ENCODE assay signal across 27 cellular contexts in the genomic region with DNA sequence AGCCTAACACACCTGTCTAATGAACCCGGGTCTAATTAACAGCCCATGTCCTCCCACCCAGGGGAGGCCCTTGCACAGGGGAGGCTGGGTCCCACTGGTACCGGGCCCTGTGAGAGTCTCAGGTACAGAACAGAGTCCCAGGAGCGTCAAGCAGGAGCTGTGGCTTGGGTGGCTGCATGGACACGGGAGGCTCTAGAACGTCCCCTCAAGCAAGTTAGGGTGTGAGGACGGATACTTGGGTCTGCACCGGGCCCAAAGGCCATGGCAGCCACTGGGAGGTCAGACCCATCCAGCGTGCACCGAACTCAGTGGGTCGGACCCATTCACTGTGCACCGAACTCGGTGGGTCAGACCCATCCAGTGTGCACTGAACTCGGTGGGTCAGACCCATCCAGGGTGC.
"Had no signal": no experiment of that assay in that cellular context is flagged by ENCODE, and none has a peak within 500 bp of the region (broad histone marks: within the 10 kb centered on the region; RNA-seq: fewer than 3 reads in every experiment).

No MANE protein-coding gene starts in this region.

- H3K4me3 ChIP-seq: coronary artery, dorsolateral prefrontal cortex, gastrocnemius medialis, heart left ventricle had no signal

- H3K9me3 Mint-ChIP-seq: activated CD4-positive, alpha-beta memory T cell treated with anti-CD3 and anti-CD28 coated beads, Interleukin-2, amount 10 ng/mL, durations not matched to agents 7 days and 5 days; activated CD4-positive, alpha-beta T cell treated with anti-CD3 and anti-CD28 coated beads, Interleukin-2, amount 10 ng/mL, durations not matched to agents 7 days and 5 days; activated naive CD4-positive, alpha-beta T cell treated with anti-CD3 and anti-CD28 coated beads, Interleukin-2, amount 10 ng/mL, durations not matched to agents 7 days and 5 days; activated naive CD4-positive, alpha-beta T cell treated with anti-CD3 and anti-CD28 coated beads, Interleukin-2, amount 50 U/mL, for 72 hours; activated naive CD8-positive, alpha-beta T cell treated with anti-CD3 and anti-CD28 coated beads, Interleukin-2, amount 10 ng/mL, durations not matched to agents 7 days and 5 days; activated T-cell treated with anti-CD3 and anti-CD28 coated beads, Interleukin-2, amount 50 U/mL, for 24 hours; activated T-cell treated with anti-CD3 and anti-CD28 coated beads, Interleukin-2, amount 50 U/mL, for 72 hours; central memory CD8-positive, alpha-beta T cell; dendritic cell treated with granulocyte-macrophage colony-stimulating factor and Interleukin-4, amounts not matched to agents 40 ng/mL and 50 ng/mL, for 4 days had no signal

- H3K36me3 Mint-ChIP-seq: activated naive CD4-positive, alpha-beta T cell treated with anti-CD3 and anti-CD28 coated beads, Interleukin-2, amount 10 ng/mL, durations not matched to agents 7 days and 5 days; activated naive CD4-positive, alpha-beta T cell treated with anti-CD3 and anti-CD28 coated beads, Interleukin-2, amount 50 U/mL, for 72 hours; activated naive CD8-positive, alpha-beta T cell treated with anti-CD3 and anti-CD28 coated beads, Interleukin-2, amount 10 ng/mL, durations not matched to agents 7 days and 5 days had no signal

- DNase-seq: activated CD4-positive, alpha-beta memory T cell treated with anti-CD3 and anti-CD28 coated beads, Interleukin-2, amount 10 ng/mL, durations not matched to agents 7 days and 5 days; activated CD4-positive, alpha-beta T cell treated with anti-CD3 and anti-CD28 coated beads for 1 hour; activated CD4-positive, alpha-beta T cell treated with anti-CD3 and anti-CD28 coated beads for 4 hours; activated CD4-positive, alpha-beta T cell treated with anti-CD3 and anti-CD28 coated beads, Interleukin-2, amount 10 ng/mL, durations not matched to agents 7 days and 5 days; activated CD4-positive, alpha-beta T cell treated with anti-CD3 and anti-CD28 coated beads, Interleukin-2, amount 50 U/mL, for 4 hours; activated CD8-positive, alpha-beta memory T cell treated with anti-CD3 and anti-CD28 coated beads, Interleukin-2, amount 50 U/mL, for 48 hours; activated gamma-delta T cell; activated naive CD4-positive, alpha-beta T cell; activated naive CD4-positive, alpha-beta T cell treated with anti-CD3 and anti-CD28 coated beads, Interleukin-2, amount 10 ng/mL, durations not matched to agents 7 days and 5 days; activated naive CD8-positive, alpha-beta T cell treated with anti-CD3 and anti-CD28 coated beads, Interleukin-2, amount 10 ng/mL, durations not matched to agents 7 days and 5 days; activated T-cell treated with anti-CD3 and anti-CD28 coated beads for 4 hours; activated T-cell treated with anti-CD3 and anti-CD28 coated beads, Interleukin-2, amount 50 U/mL, for 24 hours; activated T-cell treated with anti-CD3 and anti-CD28 coated beads, Interleukin-2, amount 50 U/mL, for 72 hours; brain microvascular endothelial cell; dorsolateral prefrontal cortex; effector memory CD4-positive, alpha-beta T cell; endodermal cell; foreskin fibroblast; gastrocnemius medialis; glutamatergic neuron; T-helper 2 cell had no signal

- H3K27me3 Mint-ChIP-seq: activated CD4-positive, alpha-beta memory T cell treated with anti-CD3 and anti-CD28 coated beads, Interleukin-2, amount 10 ng/mL, durations not matched to agents 7 days and 5 days; activated naive CD8-positive, alpha-beta T cell treated with anti-CD3 and anti-CD28 coated beads, Interleukin-2, amount 10 ng/mL, durations not matched to agents 7 days and 5 days; dendritic cell treated with granulocyte-macrophage colony-stimulating factor and Interleukin-4, amounts not matched to agents 40 ng/mL and 50 ng/mL, for 4 days had no signal

- ATAC-seq: activated naive CD4-positive, alpha-beta T cell treated with anti-CD3 and anti-CD28 coated beads, Interleukin-2, amount 50 U/mL, for 72 hours; activated T-cell treated with anti-CD3 and anti-CD28 coated beads, Interleukin-2, amount 50 U/mL, for 72 hours; esophagus mucosa; gastrocnemius medialis; heart left ventricle had no signal

- H3K27ac Mint-ChIP-seq: activated CD4-positive, alpha-beta memory T cell treated with anti-CD3 and anti-CD28 coated beads, Interleukin-2, amount 10 ng/mL, durations not matched to agents 7 days and 5 days; activated CD4-positive, alpha-beta T cell treated with anti-CD3 and anti-CD28 coated beads, Interleukin-2, amount 10 ng/mL, durations not matched to agents 7 days and 5 days; activated naive CD4-positive, alpha-beta T cell treated with anti-CD3 and anti-CD28 coated beads, Interleukin-2, amount 10 ng/mL, durations not matched to agents 7 days and 5 days; activated naive CD4-positive, alpha-beta T cell treated with anti-CD3 and anti-CD28 coated beads, Interleukin-2, amount 50 U/mL, for 72 hours; activated naive CD8-positive, alpha-beta T cell treated with anti-CD3 and anti-CD28 coated beads, Interleukin-2, amount 10 ng/mL, durations not matched to agents 7 days and 5 days; activated T-cell treated with anti-CD3 and anti-CD28 coated beads, Interleukin-2, amount 50 U/mL, for 24 hours; activated T-cell treated with anti-CD3 and anti-CD28 coated beads, Interleukin-2, amount 50 U/mL, for 72 hours; dendritic cell treated with granulocyte-macrophage colony-stimulating factor and Interleukin-4, amounts not matched to agents 40 ng/mL and 50 ng/mL, for 4 days; endodermal cell had no signal

- H3K4me1 Mint-ChIP-seq: activated CD4-positive, alpha-beta memory T cell treated with anti-CD3 and anti-CD28 coated beads, Interleukin-2, amount 10 ng/mL, durations not matched to agents 7 days and 5 days; activated CD4-positive, alpha-beta T cell treated with anti-CD3 and anti-CD28 coated beads, Interleukin-2, amount 10 ng/mL, durations not matched to agents 7 days and 5 days; activated naive CD4-positive, alpha-beta T cell treated with anti-CD3 and anti-CD28 coated beads, Interleukin-2, amount 10 ng/mL, durations not matched to agents 7 days and 5 days; central memory CD8-positive, alpha-beta T cell; endodermal cell had no signal

- H3K27me3 ChIP-seq: brain microvascular endothelial cell, dorsolateral prefrontal cortex, gastrocnemius medialis, heart left ventricle had no signal

- H3K27ac ChIP-seq: brain microvascular endothelial cell, coronary artery, dorsolateral prefrontal cortex, gastrocnemius medialis, heart left ventricle had no signal

- H3K4me1 ChIP-seq: gastrocnemius medialis, heart left ventricle had no signal

- H3K9me3 ChIP-seq: gastrocnemius medialis, heart left ventricle had no signal

- H3K4me3 Mint-ChIP-seq: activated CD4-positive, alpha-beta memory T cell treated with anti-CD3 and anti-CD28 coated beads, Interleukin-2, amount 10 ng/mL, durations not matched to agents 7 days and 5 days; activated CD4-positive, alpha-beta T cell treated with anti-CD3 and anti-CD28 coated beads, Interleukin-2, amount 10 ng/mL, durations not matched to agents 7 days and 5 days; activated naive CD4-positive, alpha-beta T cell treated with anti-CD3 and anti-CD28 coated beads, Interleukin-2, amount 10 ng/mL, durations not matched to agents 7 days and 5 days; activated naive CD8-positive, alpha-beta T cell treated with anti-CD3 and anti-CD28 coated beads, Interleukin-2, amount 10 ng/mL, durations not matched to agents 7 days and 5 days; activated T-cell treated with anti-CD3 and anti-CD28 coated beads, Interleukin-2, amount 50 U/mL, for 24 hours; activated T-cell treated with anti-CD3 and anti-CD28 coated beads, Interleukin-2, amount 50 U/mL, for 72 hours; central memory CD8-positive, alpha-beta T cell; dendritic cell treated with granulocyte-macrophage colony-stimulating factor and Interleukin-4, amounts not matched to agents 40 ng/mL and 50 ng/mL, for 4 days; endodermal cell had no signal

- H3K36me3 ChIP-seq: brain microvascular endothelial cell, gastrocnemius medialis, heart left ventricle had no signal
